1 cellular context compared by ENCODE assay signal in the genomic region with DNA sequence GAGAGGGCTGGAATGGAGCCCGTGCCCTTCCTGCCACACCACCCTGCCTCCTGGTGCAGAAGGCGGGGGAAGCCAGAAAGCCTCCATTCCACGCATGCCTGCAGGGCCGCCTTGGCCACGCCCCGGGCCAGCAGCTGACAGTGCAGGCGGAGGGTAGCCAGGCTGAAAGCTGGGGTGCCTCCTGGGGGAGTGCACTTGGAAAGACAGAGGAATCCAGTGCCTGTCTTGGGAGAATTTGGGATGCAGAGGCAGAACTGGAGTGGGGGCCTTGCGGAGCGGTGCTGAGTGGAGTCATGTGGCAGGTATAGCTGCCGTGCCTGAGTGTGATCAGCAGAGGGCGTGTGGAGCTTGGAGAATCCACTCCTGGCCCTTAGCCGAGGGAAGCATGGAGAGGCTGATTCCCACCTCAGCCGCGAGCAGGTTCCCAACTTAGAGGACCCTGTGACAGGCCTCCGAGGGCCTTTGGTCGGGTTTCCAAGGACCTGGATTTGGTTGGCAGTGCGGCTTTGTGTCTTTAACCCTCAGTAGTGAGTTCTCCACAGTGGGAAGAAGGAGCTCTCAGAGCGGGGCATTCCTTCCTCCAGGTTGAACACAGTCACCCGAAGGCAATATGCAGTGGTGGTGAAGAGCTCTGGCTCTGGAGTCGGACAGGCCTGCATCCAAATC.
A peak's percentile ranks its signal among the peaks of the same experiment; 100 is the strongest.
TF ChIP-seq lines count a peak whose summit lies in the region.

No MANE protein-coding gene starts in this region.

TF ChIP-seq in HepG2, 621 proteins besides CTCF, POLR2A, EP300 and RAD21 (continued from another document and continues in another):
- TF ChIP-seq, protein P1, sequence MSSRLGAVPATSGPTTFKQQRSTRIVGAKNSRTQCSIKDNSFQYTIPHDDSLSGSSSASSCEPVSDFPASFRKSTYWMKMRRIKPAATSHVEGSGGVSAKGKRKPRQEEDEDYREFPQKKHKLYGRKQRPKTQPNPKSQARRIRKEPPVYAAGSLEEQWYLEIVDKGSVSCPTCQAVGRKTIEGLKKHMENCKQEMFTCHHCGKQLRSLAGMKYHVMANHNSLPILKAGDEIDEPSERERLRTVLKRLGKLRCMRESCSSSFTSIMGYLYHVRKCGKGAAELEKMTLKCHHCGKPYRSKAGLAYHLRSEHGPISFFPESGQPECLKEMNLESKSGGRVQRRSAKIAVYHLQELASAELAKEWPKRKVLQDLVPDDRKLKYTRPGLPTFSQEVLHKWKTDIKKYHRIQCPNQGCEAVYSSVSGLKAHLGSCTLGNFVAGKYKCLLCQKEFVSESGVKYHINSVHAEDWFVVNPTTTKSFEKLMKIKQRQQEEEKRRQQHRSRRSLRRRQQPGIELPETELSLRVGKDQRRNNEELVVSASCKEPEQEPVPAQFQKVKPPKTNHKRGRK (CRISPR knock-in tag; IDR thresholded peaks at IDR 0.05): no peak
- TF ChIP-seq FOXP1 (IDR thresholded peaks at IDR 0.05) (no peak), FOXP1 (CRISPR knock-in tag; IDR thresholded peaks at IDR 0.05) (no peak), ARNTL (CRISPR knock-in tag; IDR thresholded peaks at IDR 0.05) (no peak), RELA (CRISPR knock-in tag; IDR thresholded peaks at IDR 0.05) (no peak), ZNF564 (CRISPR knock-in tag; IDR thresholded peaks at IDR 0.05) (no peak), NRL (CRISPR knock-in tag; IDR thresholded peaks at IDR 0.05; ENCODE audit: borderline replicate concordance) (peak; percentile 65; the same call in 1 of the 2 replicates), TEAD2 (CRISPR knock-in tag; IDR thresholded peaks at IDR 0.05) (no peak), ZSCAN12 (CRISPR knock-in tag; IDR thresholded peaks at IDR 0.05) (no peak), HOXA9 (CRISPR knock-in tag; IDR thresholded peaks at IDR 0.05; ENCODE audit: borderline replicate concordance) (no peak), NBN (conservative IDR thresholded peaks at IDR 0.05) (no peak), ZNF782 (CRISPR knock-in tag; IDR thresholded peaks at IDR 0.05; ENCODE audit: borderline replicate concordance) (no peak), ZNF570 (CRISPR knock-in tag; IDR thresholded peaks at IDR 0.05; ENCODE audit: borderline replicate concordance) (no peak), SP140L (CRISPR knock-in tag; IDR thresholded peaks at IDR 0.05; ENCODE audit: borderline replicate concordance) (no peak), PHF20 (CRISPR knock-in tag; IDR thresholded peaks at IDR 0.05) (no peak), ZNF775 (CRISPR knock-in tag; IDR thresholded peaks at IDR 0.05; ENCODE audit: borderline replicate concordance) (no peak), ZNF10 (CRISPR knock-in tag; IDR thresholded peaks at IDR 0.05; ENCODE audit: borderline replicate concordance, low read depth) (no peak), ZNF460 (CRISPR knock-in tag; IDR thresholded peaks at IDR 0.05; ENCODE audit: borderline replicate concordance) (no peak), AGO1 (IDR thresholded peaks at IDR 0.05; ENCODE audit: low read depth, low read length, poor library complexity, severe bottlenecking) (peak; percentile 91), CHCHD3 (CRISPR knock-in tag; IDR thresholded peaks at IDR 0.05) (no peak), KDM5B (CRISPR knock-in tag; IDR thresholded peaks at IDR 0.05; ENCODE audit: borderline replicate concordance) (peak; percentile 62; the same call in 1 of the 2 replicates), ZNF296 (CRISPR knock-in tag; conservative IDR thresholded peaks at IDR 0.05) (no peak), ZNF619 (CRISPR knock-in tag; IDR thresholded peaks at IDR 0.05) (0 out of 2 replicates have a peak, but pooled peaks have one; percentile 50), CCDC6 (CRISPR knock-in tag; IDR thresholded peaks at IDR 0.05) (no peak), NFIC (IDR thresholded peaks at IDR 0.05; ENCODE audit: low read length) (no peak), ZSCAN31 (CRISPR knock-in tag; IDR thresholded peaks at IDR 0.05; ENCODE audit: low read depth) (no peak), ZNF605 (CRISPR knock-in tag; IDR thresholded peaks at IDR 0.05) (no peak; the same call in 1 of the 2 replicates), RFX1 (IDR thresholded peaks at IDR 0.05) (no peak), ADNP (CRISPR knock-in tag; IDR thresholded peaks at IDR 0.05) (no peak), PHF21A (CRISPR knock-in tag; IDR thresholded peaks at IDR 0.05) (no peak), PTBP1 (IDR thresholded peaks at IDR 0.05; ENCODE audit: low read depth, low read length, poor library complexity, severe bottlenecking) (no peak), FOXM1 (CRISPR knock-in tag; IDR thresholded peaks at IDR 0.05) (no peak), GATAD2A (CRISPR knock-in tag; IDR thresholded peaks at IDR 0.05) (0 out of 2 replicates have a peak, but pooled peaks have one; percentile 22), ZNF383 (CRISPR knock-in tag; IDR thresholded peaks at IDR 0.05; ENCODE audit: borderline replicate concordance) (no peak), RFX5 (IDR thresholded peaks at IDR 0.05; ENCODE audit: low read depth, low read length) (no peak), LCORL (IDR thresholded peaks at IDR 0.05) (no peak), LCORL (CRISPR knock-in tag; IDR thresholded peaks at IDR 0.05) (no peak), SSRP1 (CRISPR knock-in tag; IDR thresholded peaks at IDR 0.05) (no peak), CBX2 (IDR thresholded peaks at IDR 0.05; ENCODE audit: low read depth, low read length) (no peak), CBX2 (CRISPR knock-in tag; IDR thresholded peaks at IDR 0.05; ENCODE audit: low read depth) (no peak), ZNF563 (CRISPR knock-in tag; IDR thresholded peaks at IDR 0.05) (no peak), KLF13 (CRISPR knock-in tag; IDR thresholded peaks at IDR 0.05) (no peak)
- TF ChIP-seq, protein P2, sequence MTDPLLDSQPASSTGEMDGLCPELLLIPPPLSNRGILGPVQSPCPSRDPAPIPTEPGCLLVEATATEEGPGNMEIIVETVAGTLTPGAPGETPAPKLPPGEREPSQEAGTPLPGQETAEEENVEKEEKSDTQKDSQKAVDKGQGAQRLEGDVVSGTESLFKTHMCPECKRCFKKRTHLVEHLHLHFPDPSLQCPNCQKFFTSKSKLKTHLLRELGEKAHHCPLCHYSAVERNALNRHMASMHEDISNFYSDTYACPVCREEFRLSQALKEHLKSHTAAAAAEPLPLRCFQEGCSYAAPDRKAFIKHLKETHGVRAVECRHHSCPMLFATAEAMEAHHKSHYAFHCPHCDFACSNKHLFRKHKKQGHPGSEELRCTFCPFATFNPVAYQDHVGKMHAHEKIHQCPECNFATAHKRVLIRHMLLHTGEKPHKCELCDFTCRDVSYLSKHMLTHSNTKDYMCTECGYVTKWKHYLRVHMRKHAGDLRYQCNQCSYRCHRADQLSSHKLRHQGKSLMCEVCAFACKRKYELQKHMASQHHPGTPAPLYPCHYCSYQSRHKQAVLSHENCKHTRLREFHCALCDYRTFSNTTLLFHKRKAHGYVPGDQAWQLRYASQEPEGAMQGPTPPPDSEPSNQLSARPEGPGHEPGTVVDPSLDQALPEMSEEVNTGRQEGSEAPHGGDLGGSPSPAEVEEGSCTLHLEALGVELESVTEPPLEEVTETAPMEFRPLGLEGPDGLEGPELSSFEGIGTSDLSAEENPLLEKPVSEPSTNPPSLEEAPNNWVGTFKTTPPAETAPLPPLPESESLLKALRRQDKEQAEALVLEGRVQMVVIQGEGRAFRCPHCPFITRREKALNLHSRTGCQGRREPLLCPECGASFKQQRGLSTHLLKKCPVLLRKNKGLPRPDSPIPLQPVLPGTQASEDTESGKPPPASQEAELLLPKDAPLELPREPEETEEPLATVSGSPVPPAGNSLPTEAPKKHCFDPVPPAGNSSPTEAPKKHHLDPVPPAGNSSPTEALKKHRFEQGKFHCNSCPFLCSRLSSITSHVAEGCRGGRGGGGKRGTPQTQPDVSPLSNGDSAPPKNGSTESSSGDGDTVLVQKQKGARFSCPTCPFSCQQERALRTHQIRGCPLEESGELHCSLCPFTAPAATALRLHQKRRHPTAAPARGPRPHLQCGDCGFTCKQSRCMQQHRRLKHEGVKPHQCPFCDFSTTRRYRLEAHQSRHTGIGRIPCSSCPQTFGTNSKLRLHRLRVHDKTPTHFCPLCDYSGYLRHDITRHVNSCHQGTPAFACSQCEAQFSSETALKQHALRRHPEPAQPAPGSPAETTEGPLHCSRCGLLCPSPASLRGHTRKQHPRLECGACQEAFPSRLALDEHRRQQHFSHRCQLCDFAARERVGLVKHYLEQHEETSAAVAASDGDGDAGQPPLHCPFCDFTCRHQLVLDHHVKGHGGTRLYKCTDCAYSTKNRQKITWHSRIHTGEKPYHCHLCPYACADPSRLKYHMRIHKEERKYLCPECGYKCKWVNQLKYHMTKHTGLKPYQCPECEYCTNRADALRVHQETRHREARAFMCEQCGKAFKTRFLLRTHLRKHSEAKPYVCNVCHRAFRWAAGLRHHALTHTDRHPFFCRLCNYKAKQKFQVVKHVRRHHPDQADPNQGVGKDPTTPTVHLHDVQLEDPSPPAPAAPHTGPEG (CRISPR knock-in tag; IDR thresholded peaks at IDR 0.05): no peak
- TF ChIP-seq, protein P3, sequence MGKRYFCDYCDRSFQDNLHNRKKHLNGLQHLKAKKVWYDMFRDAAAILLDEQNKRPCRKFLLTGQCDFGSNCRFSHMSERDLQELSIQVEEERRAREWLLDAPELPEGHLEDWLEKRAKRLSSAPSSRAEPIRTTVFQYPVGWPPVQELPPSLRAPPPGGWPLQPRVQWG (CRISPR knock-in tag; IDR thresholded peaks at IDR 0.05; ENCODE audit: borderline replicate concordance, low read depth): no peak
- TF ChIP-seq, protein P4, sequence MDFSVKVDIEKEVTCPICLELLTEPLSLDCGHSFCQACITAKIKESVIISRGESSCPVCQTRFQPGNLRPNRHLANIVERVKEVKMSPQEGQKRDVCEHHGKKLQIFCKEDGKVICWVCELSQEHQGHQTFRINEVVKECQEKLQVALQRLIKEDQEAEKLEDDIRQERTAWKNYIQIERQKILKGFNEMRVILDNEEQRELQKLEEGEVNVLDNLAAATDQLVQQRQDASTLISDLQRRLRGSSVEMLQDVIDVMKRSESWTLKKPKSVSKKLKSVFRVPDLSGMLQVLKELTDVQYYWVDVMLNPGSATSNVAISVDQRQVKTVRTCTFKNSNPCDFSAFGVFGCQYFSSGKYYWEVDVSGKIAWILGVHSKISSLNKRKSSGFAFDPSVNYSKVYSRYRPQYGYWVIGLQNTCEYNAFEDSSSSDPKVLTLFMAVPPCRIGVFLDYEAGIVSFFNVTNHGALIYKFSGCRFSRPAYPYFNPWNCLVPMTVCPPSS (IDR thresholded peaks at IDR 0.05): no peak
- TF ChIP-seq, protein P5, sequence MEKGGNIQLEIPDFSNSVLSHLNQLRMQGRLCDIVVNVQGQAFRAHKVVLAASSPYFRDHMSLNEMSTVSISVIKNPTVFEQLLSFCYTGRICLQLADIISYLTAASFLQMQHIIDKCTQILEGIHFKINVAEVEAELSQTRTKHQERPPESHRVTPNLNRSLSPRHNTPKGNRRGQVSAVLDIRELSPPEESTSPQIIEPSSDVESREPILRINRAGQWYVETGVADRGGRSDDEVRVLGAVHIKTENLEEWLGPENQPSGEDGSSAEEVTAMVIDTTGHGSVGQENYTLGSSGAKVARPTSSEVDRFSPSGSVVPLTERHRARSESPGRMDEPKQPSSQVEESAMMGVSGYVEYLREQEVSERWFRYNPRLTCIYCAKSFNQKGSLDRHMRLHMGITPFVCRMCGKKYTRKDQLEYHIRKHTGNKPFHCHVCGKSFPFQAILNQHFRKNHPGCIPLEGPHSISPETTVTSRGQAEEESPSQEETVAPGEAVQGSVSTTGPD (CRISPR knock-in tag; IDR thresholded peaks at IDR 0.05): no peak
- TF ChIP-seq, protein P6, sequence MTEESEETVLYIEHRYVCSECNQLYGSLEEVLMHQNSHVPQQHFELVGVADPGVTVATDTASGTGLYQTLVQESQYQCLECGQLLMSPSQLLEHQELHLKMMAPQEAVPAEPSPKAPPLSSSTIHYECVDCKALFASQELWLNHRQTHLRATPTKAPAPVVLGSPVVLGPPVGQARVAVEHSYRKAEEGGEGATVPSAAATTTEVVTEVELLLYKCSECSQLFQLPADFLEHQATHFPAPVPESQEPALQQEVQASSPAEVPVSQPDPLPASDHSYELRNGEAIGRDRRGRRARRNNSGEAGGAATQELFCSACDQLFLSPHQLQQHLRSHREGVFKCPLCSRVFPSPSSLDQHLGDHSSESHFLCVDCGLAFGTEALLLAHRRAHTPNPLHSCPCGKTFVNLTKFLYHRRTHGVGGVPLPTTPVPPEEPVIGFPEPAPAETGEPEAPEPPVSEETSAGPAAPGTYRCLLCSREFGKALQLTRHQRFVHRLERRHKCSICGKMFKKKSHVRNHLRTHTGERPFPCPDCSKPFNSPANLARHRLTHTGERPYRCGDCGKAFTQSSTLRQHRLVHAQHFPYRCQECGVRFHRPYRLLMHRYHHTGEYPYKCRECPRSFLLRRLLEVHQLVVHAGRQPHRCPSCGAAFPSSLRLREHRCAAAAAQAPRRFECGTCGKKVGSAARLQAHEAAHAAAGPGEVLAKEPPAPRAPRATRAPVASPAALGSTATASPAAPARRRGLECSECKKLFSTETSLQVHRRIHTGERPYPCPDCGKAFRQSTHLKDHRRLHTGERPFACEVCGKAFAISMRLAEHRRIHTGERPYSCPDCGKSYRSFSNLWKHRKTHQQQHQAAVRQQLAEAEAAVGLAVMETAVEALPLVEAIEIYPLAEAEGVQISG (CRISPR knock-in tag; IDR thresholded peaks at IDR 0.05): peak; percentile 47
- TF ChIP-seq, protein P7, sequence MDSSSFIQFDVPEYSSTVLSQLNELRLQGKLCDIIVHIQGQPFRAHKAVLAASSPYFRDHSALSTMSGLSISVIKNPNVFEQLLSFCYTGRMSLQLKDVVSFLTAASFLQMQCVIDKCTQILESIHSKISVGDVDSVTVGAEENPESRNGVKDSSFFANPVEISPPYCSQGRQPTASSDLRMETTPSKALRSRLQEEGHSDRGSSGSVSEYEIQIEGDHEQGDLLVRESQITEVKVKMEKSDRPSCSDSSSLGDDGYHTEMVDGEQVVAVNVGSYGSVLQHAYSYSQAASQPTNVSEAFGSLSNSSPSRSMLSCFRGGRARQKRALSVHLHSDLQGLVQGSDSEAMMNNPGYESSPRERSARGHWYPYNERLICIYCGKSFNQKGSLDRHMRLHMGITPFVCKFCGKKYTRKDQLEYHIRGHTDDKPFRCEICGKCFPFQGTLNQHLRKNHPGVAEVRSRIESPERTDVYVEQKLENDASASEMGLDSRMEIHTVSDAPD (CRISPR knock-in tag; IDR thresholded peaks at IDR 0.05): no peak
- TF ChIP-seq, protein P8, sequence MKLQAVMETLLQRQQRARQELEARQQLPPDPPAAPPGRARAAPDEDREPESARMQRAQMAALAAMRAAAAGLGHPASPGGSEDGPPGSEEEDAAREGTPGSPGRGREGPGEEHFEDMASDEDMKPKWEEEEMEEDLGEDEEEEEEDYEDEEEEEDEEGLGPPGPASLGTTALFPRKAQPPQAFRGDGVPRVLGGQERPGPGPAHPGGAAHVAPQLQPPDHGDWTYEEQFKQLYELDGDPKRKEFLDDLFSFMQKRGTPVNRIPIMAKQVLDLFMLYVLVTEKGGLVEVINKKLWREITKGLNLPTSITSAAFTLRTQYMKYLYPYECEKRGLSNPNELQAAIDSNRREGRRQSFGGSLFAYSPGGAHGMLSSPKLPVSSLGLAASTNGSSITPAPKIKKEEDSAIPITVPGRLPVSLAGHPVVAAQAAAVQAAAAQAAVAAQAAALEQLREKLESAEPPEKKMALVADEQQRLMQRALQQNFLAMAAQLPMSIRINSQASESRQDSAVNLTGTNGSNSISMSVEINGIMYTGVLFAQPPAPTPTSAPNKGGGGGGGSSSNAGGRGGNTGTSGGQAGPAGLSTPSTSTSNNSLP (IDR thresholded peaks at IDR 0.05; ENCODE audit: low read depth, low read length): no peak
- TF ChIP-seq, protein P9, sequence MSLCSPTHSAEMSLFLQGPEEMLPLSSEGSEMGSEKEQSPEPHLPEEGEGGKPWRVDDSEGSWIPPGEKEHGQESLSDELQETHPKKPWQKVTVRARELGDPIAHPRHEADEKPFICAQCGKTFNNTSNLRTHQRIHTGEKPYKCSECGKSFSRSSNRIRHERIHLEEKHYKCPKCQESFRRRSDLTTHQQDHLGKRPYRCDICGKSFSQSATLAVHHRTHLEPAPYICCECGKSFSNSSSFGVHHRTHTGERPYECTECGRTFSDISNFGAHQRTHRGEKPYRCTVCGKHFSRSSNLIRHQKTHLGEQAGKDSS (CRISPR knock-in tag; IDR thresholded peaks at IDR 0.05; ENCODE audit: borderline replicate concordance, low read depth): no peak
